In genomic region chr10:93993782-93994668, GRCh38 we compare ENCODE assay signal across 8 cellular contexts. TPM values are rescaled to one million over a fixed set of nuclear protein-coding genes. Genes with fewer than 3 reads are reported as not detected.
DNase-seq lines count a peak whose midpoint lies in the region; ATAC-seq and TF ChIP-seq lines count a peak whose summit lies in the region.

Gene PLCE1, plus strand, starts transcription at chr10:93993931. Its CDS starts 37,116 bp downstream, at chr10:94031047.

- H3K36me3 Mint-ChIP-seq in activated T-cell treated with anti-CD3 and anti-CD28 coated beads, Interleukin-2, amount 50 U/mL, for 4 hours (ENCODE audit: insufficient read depth) = no peaks in the 10 kb centered on the region

- TF ChIP-seq CTCF in omental fat pad (IDR thresholded peaks at IDR 0.05) = no peak

- peak; percentile 35 for DNase-seq in stimulated activated CD4-positive, alpha-beta T cell treated with anti-CD3 and anti-CD28 coated beads, Interleukin-15, amount 100 ng/mL, for 24 hours
- no peak for DNase-seq in stimulated activated CD4-positive, alpha-beta T cell treated with anti-CD3 and anti-CD28 coated beads, Interleukin-4, amount 100 ng/mL, for 4 hours
- DNase-seq in activated T-cell treated with anti-CD3 and anti-CD28 coated beads, Interleukin-2, amount 50 U/mL, for 4 hours = no peak
- peak; percentile 66 for DNase-seq in Right ventricle myocardium superior
- no peak for DNase-seq in omental fat pad (ENCODE audit: low spot score)
- DNase-seq in NAMALWA (ENCODE audit: low spot score) = no peak

- no peaks in the 10 kb centered on the region for H3K4me1 Mint-ChIP-seq in activated T-cell treated with anti-CD3 and anti-CD28 coated beads, Interleukin-2, amount 50 U/mL, for 4 hours (ENCODE audit: low read depth)

- TF ChIP-seq RAD21 in Ishikawa (IDR thresholded peaks at IDR 0.05; ENCODE audit: low read depth) = no peak

- peaks cover 55% of the 10 kb centered on the region for H3K27me3 Mint-ChIP-seq in activated T-cell treated with anti-CD3 and anti-CD28 coated beads, Interleukin-2, amount 50 U/mL, for 4 hours (ENCODE audit: low read depth)

- ATAC-seq in activated T-cell treated with anti-CD3 and anti-CD28 coated beads, Interleukin-2, amount 50 U/mL, for 4 hours = peak; percentile 48 to 67
- ATAC-seq in Right ventricle myocardium superior (ENCODE audit: poor library complexity) (peak; percentile 88), omental fat pad (ENCODE audit: low FRiP score) (peak; percentile 89), GM19324 (IDR thresholded peaks at IDR 0.05; ENCODE audit: low FRiP score, unreplicated experiment) (no peak)

- TF ChIP-seq EP300 in Ishikawa (IDR thresholded peaks at IDR 0.05; ENCODE audit: borderline replicate concordance) = no peak

- H3K9me3 Mint-ChIP-seq in activated T-cell treated with anti-CD3 and anti-CD28 coated beads, Interleukin-2, amount 50 U/mL, for 4 hours = no peaks in the 10 kb centered on the region

- intact Hi-C loops in Right ventricle myocardium superior (cut with DNase I) = no loop called here

- no peak within 1 kb of the TSS for H3K4me3 Mint-ChIP-seq in activated T-cell treated with anti-CD3 and anti-CD28 coated beads, Interleukin-2, amount 50 U/mL, for 4 hours

TF ChIP-seq in Ishikawa, 13 proteins besides CTCF, POLR2A, EP300 and RAD21:
- TF ChIP-seq REST (IDR thresholded peaks at IDR 0.05; ENCODE audit: low read depth) = peak; percentile 9; the same call in 1 of the 2 replicates
- TF ChIP-seq YY1 (IDR thresholded peaks at IDR 0.05; ENCODE audit: low read depth) = 0 out of 2 replicates have a peak, but pooled peaks have one; percentile 37
- TF ChIP-seq, protein P1, sequence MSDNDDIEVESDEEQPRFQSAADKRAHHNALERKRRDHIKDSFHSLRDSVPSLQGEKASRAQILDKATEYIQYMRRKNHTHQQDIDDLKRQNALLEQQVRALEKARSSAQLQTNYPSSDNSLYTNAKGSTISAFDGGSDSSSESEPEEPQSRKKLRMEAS (IDR thresholded peaks at IDR 0.05) = peak; percentile 54; the same call in 1 of the 2 replicates
- TF ChIP-seq USF1 (IDR thresholded peaks at IDR 0.05) = no peak
- TF ChIP-seq TCF12 (IDR thresholded peaks at IDR 0.05; ENCODE audit: low read depth) = 0 out of 2 replicates have a peak, but pooled peaks have one; percentile 32
- TF ChIP-seq TEAD4 (IDR thresholded peaks at IDR 0.05) = 0 out of 2 replicates have a peak, but pooled peaks have one; percentile 25
- TF ChIP-seq FOXM1 (IDR thresholded peaks at IDR 0.05; ENCODE audit: borderline replicate concordance, low read depth) = no peak
- peak; percentile 59 for TF ChIP-seq TAF1 (IDR thresholded peaks at IDR 0.05; ENCODE audit: low read depth)
- TF ChIP-seq CREB1 (IDR thresholded peaks at IDR 0.05; ENCODE audit: low read depth) = no peak
- 0 out of 2 replicates have a peak, but pooled peaks have one; percentile 36 for TF ChIP-seq EGR1 (IDR thresholded peaks at IDR 0.05)

RNA-seq across cellular contexts. Expression of gene PLCE1, which starts in this region (rescaled TPM):
- total RNA-seq in activated T-cell treated with anti-CD3 and anti-CD28 coated beads, Interleukin-2, amount 50 U/mL, for 4 hours = under 1 TPM in 2 of 3 donors, not detected in 1; 0.03 TPM
- total RNA-seq in Right ventricle myocardium superior = 3.3 TPM
- total RNA-seq in omental fat pad = 10 to 100 TPM in 1 of 4 donors, 1 to 10 TPM in 3; 5.8 to 12.8 (median 7.7) TPM

Comparison
In these comparisons a context has a peak if more than half of its experiments do, and no peak if none do; other contexts are left out.
1. DNase-seq: peak in stimulated activated CD4-positive, alpha-beta T cell treated with anti-CD3 and anti-CD28 coated beads, Interleukin-15, amount 100 ng/mL, for 24 hours (single experiment) and Right ventricle myocardium superior (single experiment); none in stimulated activated CD4-positive, alpha-beta T cell treated with anti-CD3 and anti-CD28 coated beads, Interleukin-4, amount 100 ng/mL, for 4 hours (0 of 2), activated T-cell treated with anti-CD3 and anti-CD28 coated beads, Interleukin-2, amount 50 U/mL, for 4 hours (single experiment), omental fat pad (single experiment) and NAMALWA (single experiment).
2. Peak in ATAC-seq in activated T-cell treated with anti-CD3 and anti-CD28 coated beads, Interleukin-2, amount 50 U/mL, for 4 hours; RNA of the gene not detected or under 1 TPM.